1 cellular context compared by ENCODE assay signal in the genomic region with DNA sequence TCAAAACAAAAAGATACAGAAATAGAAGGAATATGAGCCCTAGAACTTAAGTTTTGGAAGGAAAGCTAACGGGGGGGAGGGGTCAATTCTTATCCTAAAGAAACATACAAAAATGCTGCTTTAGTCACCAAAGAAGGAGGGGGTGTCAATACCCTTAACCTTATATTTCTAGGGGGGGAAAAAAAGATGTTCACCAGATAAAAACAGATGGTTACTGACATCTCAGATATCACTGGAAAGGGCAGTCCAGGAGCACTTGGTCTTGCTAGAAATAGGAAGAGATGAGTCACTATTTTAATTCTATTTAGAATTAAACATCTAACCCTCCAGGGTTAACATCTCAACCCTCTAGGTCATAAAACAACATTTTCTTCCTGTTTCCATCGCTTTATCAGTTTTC.
TF ChIP-seq lines count a peak whose summit lies in the region.

No MANE protein-coding gene starts in this region.

TF ChIP-seq in K562, 482 proteins besides CTCF, POLR2A, EP300 and RAD21 (continued from another document and continues in another):
- TF ChIP-seq, protein P1, sequence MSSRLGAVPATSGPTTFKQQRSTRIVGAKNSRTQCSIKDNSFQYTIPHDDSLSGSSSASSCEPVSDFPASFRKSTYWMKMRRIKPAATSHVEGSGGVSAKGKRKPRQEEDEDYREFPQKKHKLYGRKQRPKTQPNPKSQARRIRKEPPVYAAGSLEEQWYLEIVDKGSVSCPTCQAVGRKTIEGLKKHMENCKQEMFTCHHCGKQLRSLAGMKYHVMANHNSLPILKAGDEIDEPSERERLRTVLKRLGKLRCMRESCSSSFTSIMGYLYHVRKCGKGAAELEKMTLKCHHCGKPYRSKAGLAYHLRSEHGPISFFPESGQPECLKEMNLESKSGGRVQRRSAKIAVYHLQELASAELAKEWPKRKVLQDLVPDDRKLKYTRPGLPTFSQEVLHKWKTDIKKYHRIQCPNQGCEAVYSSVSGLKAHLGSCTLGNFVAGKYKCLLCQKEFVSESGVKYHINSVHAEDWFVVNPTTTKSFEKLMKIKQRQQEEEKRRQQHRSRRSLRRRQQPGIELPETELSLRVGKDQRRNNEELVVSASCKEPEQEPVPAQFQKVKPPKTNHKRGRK (tag; IDR thresholded peaks at IDR 0.05): no peak
- TF ChIP-seq MEF2D (tag; conservative IDR thresholded peaks at IDR 0.05; ENCODE audit: low read depth) (no peak), HLTF (IDR thresholded peaks at IDR 0.05) (no peak), ZNF197 (CRISPR knock-in tag; IDR thresholded peaks at IDR 0.05; ENCODE audit: low read depth) (no peak), ZNF57 (CRISPR knock-in tag; IDR thresholded peaks at IDR 0.05) (no peak), ZNF707 (CRISPR knock-in tag; conservative IDR thresholded peaks at IDR 0.05) (no peak), NCOA6 (IDR thresholded peaks at IDR 0.05) (no peak), MCM3 (IDR thresholded peaks at IDR 0.05) (no peak), POLR2G (IDR thresholded peaks at IDR 0.05; ENCODE audit: low read depth, low read length) (no peak), HEY1 (CRISPR knock-in tag; IDR thresholded peaks at IDR 0.05; ENCODE audit: borderline replicate concordance) (no peak), ZNF347 (CRISPR knock-in tag; IDR thresholded peaks at IDR 0.05; ENCODE audit: low read depth) (no peak), YY1 (IDR thresholded peaks at IDR 0.05; ENCODE audit: borderline replicate concordance in 1 of 3, control insufficient read depth in 1 of 3, extremely low read depth in 1 of 3, insufficient read depth in 3 of 3, insufficient read length in 1 of 3, insufficient replicate concordance in 2 of 3, low read depth in 1 of 3, low read length in 2 of 3) (no peak), ZNF133 (CRISPR knock-in tag; IDR thresholded peaks at IDR 0.05) (no peak), ZKSCAN3 (CRISPR knock-in tag; IDR thresholded peaks at IDR 0.05) (no peak), HSF4 (CRISPR knock-in tag; IDR thresholded peaks at IDR 0.05; ENCODE audit: borderline replicate concordance) (no peak), TGIF2 (CRISPR knock-in tag; IDR thresholded peaks at IDR 0.05) (no peak), SREBF2 (CRISPR knock-in tag; IDR thresholded peaks at IDR 0.05) (no peak), SRSF7 (optimal IDR thresholded peaks at IDR 0.05; ENCODE audit: low read depth, low read length) (no peak), KLF6 (CRISPR knock-in tag; IDR thresholded peaks at IDR 0.05; ENCODE audit: borderline replicate concordance) (no peak), ZNF436 (CRISPR knock-in tag; IDR thresholded peaks at IDR 0.05) (no peak), ETV6 (IDR thresholded peaks at IDR 0.05; ENCODE audit: borderline replicate concordance in 1 of 2, low read depth in 2 of 2, low read length in 1 of 2) (no peak), ETV6 (CRISPR knock-in tag; IDR thresholded peaks at IDR 0.05; ENCODE audit: borderline replicate concordance) (no peak), SMAD4 (CRISPR knock-in tag; conservative IDR thresholded peaks at IDR 0.05) (no peak), CBX8 (IDR thresholded peaks at IDR 0.05; ENCODE audit: borderline replicate concordance, extremely low read depth, low read depth, low read length, poor library complexity, severe bottlenecking) (no peak), MYBL2 (IDR thresholded peaks at IDR 0.05; ENCODE audit: low read depth) (no peak), MYBL2 (CRISPR knock-in tag; IDR thresholded peaks at IDR 0.05; ENCODE audit: borderline replicate concordance) (no peak), POLR2AphosphoS5 (IDR thresholded peaks at IDR 0.05; ENCODE audit: control insufficient read depth, insufficient read depth, low read depth, low read length) (no peak; the same call in 1 of the 2 replicates), BHLHE40 (IDR thresholded peaks at IDR 0.05; ENCODE audit: low read length) (no peak), MBD2 (IDR thresholded peaks at IDR 0.05; ENCODE audit: borderline replicate concordance, low read depth) (no peak), PHB2 (IDR thresholded peaks at IDR 0.05; ENCODE audit: low read depth) (no peak), NFRKB (IDR thresholded peaks at IDR 0.05; ENCODE audit: low read depth) (no peak)
- TF ChIP-seq, protein P2, sequence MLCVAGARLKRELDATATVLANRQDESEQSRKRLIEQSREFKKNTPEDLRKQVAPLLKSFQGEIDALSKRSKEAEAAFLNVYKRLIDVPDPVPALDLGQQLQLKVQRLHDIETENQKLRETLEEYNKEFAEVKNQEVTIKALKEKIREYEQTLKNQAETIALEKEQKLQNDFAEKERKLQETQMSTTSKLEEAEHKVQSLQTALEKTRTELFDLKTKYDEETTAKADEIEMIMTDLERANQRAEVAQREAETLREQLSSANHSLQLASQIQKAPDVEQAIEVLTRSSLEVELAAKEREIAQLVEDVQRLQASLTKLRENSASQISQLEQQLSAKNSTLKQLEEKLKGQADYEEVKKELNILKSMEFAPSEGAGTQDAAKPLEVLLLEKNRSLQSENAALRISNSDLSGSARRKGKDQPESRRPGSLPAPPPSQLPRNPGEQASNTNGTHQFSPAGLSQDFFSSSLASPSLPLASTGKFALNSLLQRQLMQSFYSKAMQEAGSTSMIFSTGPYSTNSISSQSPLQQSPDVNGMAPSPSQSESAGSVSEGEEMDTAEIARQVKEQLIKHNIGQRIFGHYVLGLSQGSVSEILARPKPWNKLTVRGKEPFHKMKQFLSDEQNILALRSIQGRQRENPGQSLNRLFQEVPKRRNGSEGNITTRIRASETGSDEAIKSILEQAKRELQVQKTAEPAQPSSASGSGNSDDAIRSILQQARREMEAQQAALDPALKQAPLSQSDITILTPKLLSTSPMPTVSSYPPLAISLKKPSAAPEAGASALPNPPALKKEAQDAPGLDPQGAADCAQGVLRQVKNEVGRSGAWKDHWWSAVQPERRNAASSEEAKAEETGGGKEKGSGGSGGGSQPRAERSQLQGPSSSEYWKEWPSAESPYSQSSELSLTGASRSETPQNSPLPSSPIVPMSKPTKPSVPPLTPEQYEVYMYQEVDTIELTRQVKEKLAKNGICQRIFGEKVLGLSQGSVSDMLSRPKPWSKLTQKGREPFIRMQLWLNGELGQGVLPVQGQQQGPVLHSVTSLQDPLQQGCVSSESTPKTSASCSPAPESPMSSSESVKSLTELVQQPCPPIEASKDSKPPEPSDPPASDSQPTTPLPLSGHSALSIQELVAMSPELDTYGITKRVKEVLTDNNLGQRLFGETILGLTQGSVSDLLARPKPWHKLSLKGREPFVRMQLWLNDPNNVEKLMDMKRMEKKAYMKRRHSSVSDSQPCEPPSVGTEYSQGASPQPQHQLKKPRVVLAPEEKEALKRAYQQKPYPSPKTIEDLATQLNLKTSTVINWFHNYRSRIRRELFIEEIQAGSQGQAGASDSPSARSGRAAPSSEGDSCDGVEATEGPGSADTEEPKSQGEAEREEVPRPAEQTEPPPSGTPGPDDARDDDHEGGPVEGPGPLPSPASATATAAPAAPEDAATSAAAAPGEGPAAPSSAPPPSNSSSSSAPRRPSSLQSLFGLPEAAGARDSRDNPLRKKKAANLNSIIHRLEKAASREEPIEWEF (CRISPR knock-in tag; IDR thresholded peaks at IDR 0.05): no peak
- TF ChIP-seq, protein P3, sequence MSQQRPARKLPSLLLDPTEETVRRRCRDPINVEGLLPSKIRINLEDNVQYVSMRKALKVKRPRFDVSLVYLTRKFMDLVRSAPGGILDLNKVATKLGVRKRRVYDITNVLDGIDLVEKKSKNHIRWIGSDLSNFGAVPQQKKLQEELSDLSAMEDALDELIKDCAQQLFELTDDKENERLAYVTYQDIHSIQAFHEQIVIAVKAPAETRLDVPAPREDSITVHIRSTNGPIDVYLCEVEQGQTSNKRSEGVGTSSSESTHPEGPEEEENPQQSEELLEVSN (IDR thresholded peaks at IDR 0.05; ENCODE audit: borderline replicate concordance in 1 of 2, extremely low read depth in 1 of 2, insufficient read depth in 1 of 2, insufficient read length in 1 of 2, low read depth in 1 of 2, low read length in 1 of 2, poor library complexity in 1 of 2, severe bottlenecking in 1 of 2): no peak
- TF ChIP-seq, protein P4, sequence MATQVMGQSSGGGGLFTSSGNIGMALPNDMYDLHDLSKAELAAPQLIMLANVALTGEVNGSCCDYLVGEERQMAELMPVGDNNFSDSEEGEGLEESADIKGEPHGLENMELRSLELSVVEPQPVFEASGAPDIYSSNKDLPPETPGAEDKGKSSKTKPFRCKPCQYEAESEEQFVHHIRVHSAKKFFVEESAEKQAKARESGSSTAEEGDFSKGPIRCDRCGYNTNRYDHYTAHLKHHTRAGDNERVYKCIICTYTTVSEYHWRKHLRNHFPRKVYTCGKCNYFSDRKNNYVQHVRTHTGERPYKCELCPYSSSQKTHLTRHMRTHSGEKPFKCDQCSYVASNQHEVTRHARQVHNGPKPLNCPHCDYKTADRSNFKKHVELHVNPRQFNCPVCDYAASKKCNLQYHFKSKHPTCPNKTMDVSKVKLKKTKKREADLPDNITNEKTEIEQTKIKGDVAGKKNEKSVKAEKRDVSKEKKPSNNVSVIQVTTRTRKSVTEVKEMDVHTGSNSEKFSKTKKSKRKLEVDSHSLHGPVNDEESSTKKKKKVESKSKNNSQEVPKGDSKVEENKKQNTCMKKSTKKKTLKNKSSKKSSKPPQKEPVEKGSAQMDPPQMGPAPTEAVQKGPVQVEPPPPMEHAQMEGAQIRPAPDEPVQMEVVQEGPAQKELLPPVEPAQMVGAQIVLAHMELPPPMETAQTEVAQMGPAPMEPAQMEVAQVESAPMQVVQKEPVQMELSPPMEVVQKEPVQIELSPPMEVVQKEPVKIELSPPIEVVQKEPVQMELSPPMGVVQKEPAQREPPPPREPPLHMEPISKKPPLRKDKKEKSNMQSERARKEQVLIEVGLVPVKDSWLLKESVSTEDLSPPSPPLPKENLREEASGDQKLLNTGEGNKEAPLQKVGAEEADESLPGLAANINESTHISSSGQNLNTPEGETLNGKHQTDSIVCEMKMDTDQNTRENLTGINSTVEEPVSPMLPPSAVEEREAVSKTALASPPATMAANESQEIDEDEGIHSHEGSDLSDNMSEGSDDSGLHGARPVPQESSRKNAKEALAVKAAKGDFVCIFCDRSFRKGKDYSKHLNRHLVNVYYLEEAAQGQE (CRISPR knock-in tag; IDR thresholded peaks at IDR 0.05; ENCODE audit: low read depth): no peak
- TF ChIP-seq, protein P5, sequence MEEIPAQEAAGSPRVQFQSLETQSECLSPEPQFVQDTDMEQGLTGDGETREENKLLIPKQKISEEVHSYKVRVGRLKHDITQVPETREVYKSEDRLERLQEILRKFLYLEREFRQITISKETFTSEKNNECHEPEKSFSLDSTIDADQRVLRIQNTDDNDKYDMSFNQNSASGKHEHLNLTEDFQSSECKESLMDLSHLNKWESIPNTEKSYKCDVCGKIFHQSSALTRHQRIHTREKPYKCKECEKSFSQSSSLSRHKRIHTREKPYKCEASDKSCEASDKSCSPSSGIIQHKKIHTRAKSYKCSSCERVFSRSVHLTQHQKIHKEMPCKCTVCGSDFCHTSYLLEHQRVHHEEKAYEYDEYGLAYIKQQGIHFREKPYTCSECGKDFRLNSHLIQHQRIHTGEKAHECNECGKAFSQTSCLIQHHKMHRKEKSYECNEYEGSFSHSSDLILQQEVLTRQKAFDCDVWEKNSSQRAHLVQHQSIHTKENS (CRISPR knock-in tag; IDR thresholded peaks at IDR 0.05): no peak
- TF ChIP-seq, protein P6, sequence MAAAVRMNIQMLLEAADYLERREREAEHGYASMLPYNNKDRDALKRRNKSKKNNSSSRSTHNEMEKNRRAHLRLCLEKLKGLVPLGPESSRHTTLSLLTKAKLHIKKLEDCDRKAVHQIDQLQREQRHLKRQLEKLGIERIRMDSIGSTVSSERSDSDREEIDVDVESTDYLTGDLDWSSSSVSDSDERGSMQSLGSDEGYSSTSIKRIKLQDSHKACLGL (CRISPR knock-in tag; IDR thresholded peaks at IDR 0.05; ENCODE audit: borderline replicate concordance, poor library complexity, severe bottlenecking): no peak
- TF ChIP-seq, protein P7, sequence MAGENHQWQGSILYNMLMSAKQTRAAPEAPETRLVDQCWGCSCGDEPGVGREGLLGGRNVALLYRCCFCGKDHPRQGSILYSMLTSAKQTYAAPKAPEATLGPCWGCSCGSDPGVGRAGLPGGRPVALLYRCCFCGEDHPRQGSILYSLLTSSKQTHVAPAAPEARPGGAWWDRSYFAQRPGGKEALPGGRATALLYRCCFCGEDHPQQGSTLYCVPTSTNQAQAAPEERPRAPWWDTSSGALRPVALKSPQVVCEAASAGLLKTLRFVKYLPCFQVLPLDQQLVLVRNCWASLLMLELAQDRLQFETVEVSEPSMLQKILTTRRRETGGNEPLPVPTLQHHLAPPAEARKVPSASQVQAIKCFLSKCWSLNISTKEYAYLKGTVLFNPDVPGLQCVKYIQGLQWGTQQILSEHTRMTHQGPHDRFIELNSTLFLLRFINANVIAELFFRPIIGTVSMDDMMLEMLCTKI (IDR thresholded peaks at IDR 0.05; ENCODE audit: partially characterized antibody): no peak
- TF ChIP-seq, protein P8, sequence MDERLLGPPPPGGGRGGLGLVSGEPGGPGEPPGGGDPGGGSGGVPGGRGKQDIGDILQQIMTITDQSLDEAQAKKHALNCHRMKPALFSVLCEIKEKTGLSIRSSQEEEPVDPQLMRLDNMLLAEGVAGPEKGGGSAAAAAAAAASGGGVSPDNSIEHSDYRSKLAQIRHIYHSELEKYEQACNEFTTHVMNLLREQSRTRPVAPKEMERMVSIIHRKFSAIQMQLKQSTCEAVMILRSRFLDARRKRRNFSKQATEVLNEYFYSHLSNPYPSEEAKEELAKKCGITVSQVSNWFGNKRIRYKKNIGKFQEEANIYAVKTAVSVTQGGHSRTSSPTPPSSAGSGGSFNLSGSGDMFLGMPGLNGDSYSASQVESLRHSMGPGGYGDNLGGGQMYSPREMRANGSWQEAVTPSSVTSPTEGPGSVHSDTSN (CRISPR knock-in tag; IDR thresholded peaks at IDR 0.05; ENCODE audit: low read depth): no peak
- TF ChIP-seq, protein P8 (tag; conservative IDR thresholded peaks at IDR 0.05; ENCODE audit: low read depth): no peak
- TF ChIP-seq, protein P9, sequence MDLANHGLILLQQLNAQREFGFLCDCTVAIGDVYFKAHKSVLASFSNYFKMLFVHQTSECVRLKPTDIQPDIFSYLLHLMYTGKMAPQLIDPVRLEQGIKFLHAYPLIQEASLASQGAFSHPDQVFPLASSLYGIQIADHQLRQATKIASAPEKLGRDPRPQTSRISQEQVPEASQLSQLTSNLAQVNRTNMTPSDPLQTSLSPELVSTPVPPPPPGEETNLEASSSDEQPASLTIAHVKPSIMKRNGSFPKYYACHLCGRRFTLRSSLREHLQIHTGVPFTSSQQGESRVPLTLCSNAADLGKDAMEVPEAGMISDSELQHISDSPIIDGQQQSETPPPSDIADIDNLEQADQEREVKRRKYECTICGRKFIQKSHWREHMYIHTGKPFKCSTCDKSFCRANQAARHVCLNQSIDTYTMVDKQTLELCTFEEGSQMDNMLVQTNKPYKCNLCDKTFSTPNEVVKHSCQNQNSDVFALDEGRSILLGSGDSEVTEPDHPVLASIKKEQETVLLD (IDR thresholded peaks at IDR 0.05): no peak
- TF ChIP-seq, protein P10, sequence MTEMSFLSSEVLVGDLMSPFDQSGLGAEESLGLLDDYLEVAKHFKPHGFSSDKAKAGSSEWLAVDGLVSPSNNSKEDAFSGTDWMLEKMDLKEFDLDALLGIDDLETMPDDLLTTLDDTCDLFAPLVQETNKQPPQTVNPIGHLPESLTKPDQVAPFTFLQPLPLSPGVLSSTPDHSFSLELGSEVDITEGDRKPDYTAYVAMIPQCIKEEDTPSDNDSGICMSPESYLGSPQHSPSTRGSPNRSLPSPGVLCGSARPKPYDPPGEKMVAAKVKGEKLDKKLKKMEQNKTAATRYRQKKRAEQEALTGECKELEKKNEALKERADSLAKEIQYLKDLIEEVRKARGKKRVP (CRISPR knock-in tag; IDR thresholded peaks at IDR 0.05): no peak
